Comparison of ENCODE assay signal across 11 cellular contexts in genomic region chr17:82214012-82214628, GRCh38. TPM values are rescaled to one million over a fixed set of nuclear protein-coding genes. Genes with fewer than 3 reads are reported as not detected.
A peak's percentile ranks its signal among the peaks of the same experiment; 100 is the strongest.
DNase-seq lines count a peak whose midpoint lies in the region; ATAC-seq, FAIRE-seq and TF ChIP-seq lines count a peak whose summit lies in the region.
"Had no signal": no experiment of that assay in that cellular context is flagged by ENCODE, and none has a peak within 500 bp of the region (broad histone marks: within the 10 kb centered on the region; RNA-seq: fewer than 3 reads in every experiment).

No MANE protein-coding gene starts in this region.

- no peak overlapping the region for H4K5ac ChIP-seq in mesendoderm (ENCODE audit: low read length)

- no peak overlapping the region for H4K8ac ChIP-seq in mesendoderm (ENCODE audit: low read depth, low read length)

- peak; percentile 7; the same call in 1 of the 3 replicates for ATAC-seq in K562
- no peak for ATAC-seq in heart right ventricle

- no peak overlapping the region for H2BK5ac ChIP-seq in mesendoderm (ENCODE audit: low read length)

- in situ Hi-C loops in K562 (cut with MboI) = no loop called here

- no peak overlapping the region for H2BK120ac ChIP-seq in mesendoderm (ENCODE audit: low read depth, low read length)

- H3K9ac ChIP-seq in K562 (ENCODE audit: insufficient read depth in 1 of 2, low read depth in 2 of 2, low read length in 2 of 2) (peak overlapping the region in 1 of 2 experiments; percentile 78; a peak in 1 of 4 replicates), mesendoderm (ENCODE audit: low read length) (no peak overlapping the region)

- BruUV-seq in K562 (replicated peaks; lab: Mats Ljungman, UMichigan) = no TSS peak

- H3K4me3 Mint-ChIP-seq in activated CD4-positive, alpha-beta T cell treated with anti-CD3 and anti-CD28 coated beads, Interleukin-2, amount 10 ng/mL, durations not matched to agents 24 days and 14 days = peak overlapping the region; percentile 82
- H3K4me3 Mint-ChIP-seq in HFFc6 (peak overlapping the region; percentile 59; the same call in 1 of the 2 replicates), osteocyte (ENCODE audit: unreplicated experiment) (no peak overlapping the region)

- no peak overlapping the region for H2AFZ ChIP-seq in K562 (ENCODE audit: low read depth, low read length)

- CTCF ChIA-PET in K562 (lab: Yijun Ruan, JAX; ENCODE audit: low intra/inter-chr PET ratio) = no interaction called here

- H3K4me3 ChIP-seq in K562 (no peak overlapping the region), mesendoderm (ENCODE audit: low read length) (no peak overlapping the region), heart right ventricle (no peak overlapping the region)

- H4K20me1 ChIP-seq in K562 (replicated peaks; ENCODE audit: control insufficient read depth, insufficient read depth, low read length) = no peaks in the 10 kb centered on the region

- no peaks in the 10 kb centered on the region for H3K9me1 ChIP-seq in K562 (ENCODE audit: control insufficient read depth, insufficient read depth, low read length)

- H3K27me3 Mint-ChIP-seq in activated CD4-positive, alpha-beta T cell treated with anti-CD3 and anti-CD28 coated beads, Interleukin-2, amount 10 ng/mL, durations not matched to agents 24 days and 14 days = no peaks in the 10 kb centered on the region
- H3K27me3 Mint-ChIP-seq in HFFc6 (ENCODE audit: insufficient read depth) (peaks cover 11% of the 10 kb centered on the region), osteocyte (ENCODE audit: unreplicated experiment) (no peaks in the 10 kb centered on the region)

- H3K9me3 Mint-ChIP-seq in activated CD4-positive, alpha-beta T cell treated with anti-CD3 and anti-CD28 coated beads, Interleukin-2, amount 10 ng/mL, durations not matched to agents 24 days and 14 days = no peaks in the 10 kb centered on the region
- H3K9me3 Mint-ChIP-seq in HFFc6 = no peaks in the 10 kb centered on the region
- no peaks in the 10 kb centered on the region for H3K9me3 Mint-ChIP-seq in osteocyte (ENCODE audit: unreplicated experiment)

- H3K9me3 ChIP-seq in K562 (replicated peaks; ENCODE audit: control insufficient read depth, insufficient read depth, low read depth, low read length) = no peaks in the 10 kb centered on the region
- no peaks in the 10 kb centered on the region for H3K9me3 ChIP-seq in heart right ventricle
- H3K9me3 ChIP-seq: sigmoid colon, transverse colon had no signal

- H2BK15ac ChIP-seq in mesendoderm (replicated peaks; ENCODE audit: low read depth) = no peak overlapping the region

- H3K4me2 ChIP-seq in K562 (ENCODE audit: insufficient read depth, low read length) (0 out of 2 replicates have a peak overlapping the region, but pooled peaks have one; percentile 27), mesendoderm (ENCODE audit: low read length) (no peak overlapping the region)

- H3K56ac ChIP-seq in mesendoderm (ENCODE audit: low read length) = no peak overlapping the region

- peak; percentile 63 for DNase-seq in activated CD4-positive, alpha-beta T cell treated with anti-CD3 and anti-CD28 coated beads, Interleukin-2, amount 10 ng/mL, durations not matched to agents 24 days and 14 days
- no peak for DNase-seq in activated CD4-positive, alpha-beta T cell treated with anti-CD3 and anti-CD28 coated beads for 4 hours
- DNase-seq in HFFc6 = no peak
- peak in 2 of 4 experiments; percentile 32 to 44 for DNase-seq in K562 (ENCODE audit: extremely low read depth in 1 of 4, low spot score in 3 of 4)
- no peak for DNase-seq in osteocyte (ENCODE audit: extremely low spot score, unreplicated experiment)
- no peak for DNase-seq in SKM-1 treated with dmso at 0.1 percent for 144 hours (lab: John Stamatoyannopoulos, UW; ENCODE audit: unreplicated experiment)
- DNase-seq in mesendoderm = no peak
- no peak for DNase-seq in heart right ventricle

- TF ChIP-seq CTCF in HFFc6 (IDR thresholded peaks at IDR 0.05) (no peak), K562 (IDR thresholded peaks at IDR 0.05 in 2 of 3, conservative IDR thresholded peaks at IDR 0.05 in 1 of 3; ENCODE audit: insufficient read depth in 2 of 3, low read depth in 1 of 3, low read length in 3 of 3) (0 out of 6 replicates have a peak, but pooled peaks of 1 of the 3 experiments have one; percentile 10), osteocyte (IDR thresholded peaks at IDR 0.05) (no peak), heart right ventricle (IDR thresholded peaks at IDR 0.05) (no peak)

- H3K27ac Mint-ChIP-seq in activated CD4-positive, alpha-beta T cell treated with anti-CD3 and anti-CD28 coated beads, Interleukin-2, amount 10 ng/mL, durations not matched to agents 24 days and 14 days = peak overlapping the region; percentile 83
- H3K27ac Mint-ChIP-seq in HFFc6 (peak overlapping the region; percentile 89), osteocyte (ENCODE audit: unreplicated experiment) (peak overlapping the region; percentile 63)

- H3K23ac ChIP-seq in mesendoderm (ENCODE audit: low read length) = no peak overlapping the region

- H3K4me1 ChIP-seq in K562 (replicated peaks in 1 of 2; ENCODE audit: control insufficient read depth in 2 of 2, insufficient read depth in 2 of 2, low read length in 2 of 2) = peaks cover 52 to 63% of the 10 kb centered on the region in 2 experiments
- no peaks in the 10 kb centered on the region for H3K4me1 ChIP-seq in mesendoderm (ENCODE audit: control insufficient read depth, low read depth, low read length)
- peaks cover 11 to 67% (median 32%) of the 10 kb centered on the region in 9 donors for H3K4me1 ChIP-seq in heart right ventricle

- no peaks in the 10 kb centered on the region for H3K36me3 Mint-ChIP-seq in activated CD4-positive, alpha-beta T cell treated with anti-CD3 and anti-CD28 coated beads, Interleukin-2, amount 10 ng/mL, durations not matched to agents 24 days and 14 days (ENCODE audit: low read depth)
- H3K36me3 Mint-ChIP-seq in HFFc6 (ENCODE audit: low read depth) (no peaks in the 10 kb centered on the region), osteocyte (ENCODE audit: unreplicated experiment) (no peaks in the 10 kb centered on the region)

- no peaks in the 10 kb centered on the region for H3K79me1 ChIP-seq in mesendoderm (ENCODE audit: low read length)

- H2AK5ac ChIP-seq in mesendoderm (ENCODE audit: low read length) = no peak overlapping the region

- H3K27ac ChIP-seq in K562 (ENCODE audit: extremely low read depth, low read depth, low read length) (peak overlapping the region; percentile 39; the same call in 1 of the 3 replicates), mesendoderm (ENCODE audit: low read depth, low read length) (no peak overlapping the region), heart right ventricle (peak overlapping the region in 1 of 10 donors; percentile 96)
- H3K27ac ChIP-seq: cardiac muscle cell had no signal

- WGBS in K562 (ENCODE audit: insufficient coverage, low coverage, missing lambda C conversion rate) = 83% methylated on average over 11 of the region's 11 CpGs
- WGBS in mesendoderm (ENCODE audit: extremely low coverage, insufficient coverage, low lambda C conversion rate) = no CpG with 5 or more reads among the region's 11 CpGs
- WGBS in heart right ventricle, 2 donors = 84 to 88% methylated on average over 11 of the region's 11 CpGs

- peaks cover 33% of the 10 kb centered on the region for H3K4me1 Mint-ChIP-seq in activated CD4-positive, alpha-beta T cell treated with anti-CD3 and anti-CD28 coated beads, Interleukin-2, amount 10 ng/mL, durations not matched to agents 24 days and 14 days
- H3K4me1 Mint-ChIP-seq in HFFc6 (ENCODE audit: low read depth) (peaks cover 58% of the 10 kb centered on the region), osteocyte (ENCODE audit: unreplicated experiment) (peaks cover 41% of the 10 kb centered on the region)

- no peak for TF ChIP-seq EP300 in K562 (IDR thresholded peaks at IDR 0.05; ENCODE audit: low read length)

- POLR2A ChIA-PET in K562 (lab: Yijun Ruan, JAX) = interaction anchor here (0.6 kb wide), 2 partner anchors 232 to 288 kb away, joined by 3 to 4 read pairs; no protein-coding TSS in a partner anchor

- no peak overlapping the region for H3K4ac ChIP-seq in mesendoderm (ENCODE audit: low read depth, low read length)

- TF ChIP-seq POLR2A in K562 (conservative IDR thresholded peaks at IDR 0.05) = no peak

- no peaks in the 10 kb centered on the region for H3K36me3 ChIP-seq in K562 (ENCODE audit: control insufficient read depth, insufficient read depth, low read length)
- no peaks in the 10 kb centered on the region for H3K36me3 ChIP-seq in mesendoderm (ENCODE audit: control insufficient read depth, insufficient read depth, low read length)
- no peaks in the 10 kb centered on the region for H3K36me3 ChIP-seq in heart right ventricle
- H3K36me3 ChIP-seq: cardiac muscle cell, sigmoid colon, transverse colon had no signal

- H3K79me2 ChIP-seq in K562 (ENCODE audit: control insufficient read depth, insufficient read depth, low read length) = peaks cover 26% of the 10 kb centered on the region
- H3K79me2 ChIP-seq in mesendoderm (ENCODE audit: control insufficient read depth, insufficient read depth, low read length) = no peaks in the 10 kb centered on the region

- no peak overlapping the region for H3K18ac ChIP-seq in mesendoderm (ENCODE audit: low read length)

- FAIRE-seq in K562 (lab: Jason Lieb, UNC) = no peak

- no peak for TF ChIP-seq RAD21 in K562 (CRISPR knock-in tag; conservative IDR thresholded peaks at IDR 0.05 in 1 of 2, IDR thresholded peaks at IDR 0.05 in 1 of 2)

- H3K27me3 ChIP-seq in K562 (ENCODE audit: control insufficient read depth in 2 of 2, insufficient read depth in 2 of 2, low read length in 2 of 2) (no peaks in the 10 kb centered on the region), mesendoderm (ENCODE audit: insufficient read depth, low read length, poor library complexity) (no peaks in the 10 kb centered on the region), heart right ventricle (no peaks in the 10 kb centered on the region)
- H3K27me3 ChIP-seq: cardiac muscle cell, sigmoid colon, transverse colon had no signal

- intact Hi-C loops in activated CD4-positive, alpha-beta T cell treated with anti-CD3 and anti-CD28 coated beads, Interleukin-2, amount 10 ng/mL, durations not matched to agents 24 days and 14 days (cut with micrococcal nuclease) = no loop called here
- intact Hi-C loops in K562 (cut with micrococcal nuclease) = no loop called here
- intact Hi-C loops in heart right ventricle (cut with DNase I) = no loop called here

RNA-seq across cellular contexts. Expression of gene CCDC57, which starts 1.5 kb away (rescaled TPM):
- 56.0 and 58.4 TPM in 2 replicates for total RNA-seq in activated CD4-positive, alpha-beta T cell treated with anti-CD3 and anti-CD28 coated beads, Interleukin-2, amount 10 ng/mL, durations not matched to agents 24 days and 14 days
- 10 to 100 TPM; 12.8 to 15.6 (median 13.6) TPM for total RNA-seq in HFFc6 (2021; fragmentation: NEBNext Ultra II Directional; extraction: Animal tissue kit (Norgen Biotek cat#: 25700))
- 238 and 466 TPM in 2 replicates for total RNA-seq in K562 (2011; cell fraction: chromatin; rRNA removed; ENCODE audit: low replicate concordance)
- 176 and 211 TPM in 2 replicates for total RNA-seq in K562 (2011; cell fraction: nucleolus; rRNA removed)
- 135 and 163 TPM in 2 replicates for total RNA-seq in K562 (2011; cell fraction: nucleoplasm; rRNA removed)
- total RNA-seq in K562 (2014; rRNA removed) (13.6 and 19.0 TPM in 2 replicates), K562 (2014; rRNA removed; fragmentation: Illumina TruSeq; extraction: Trizol) (10.7 TPM in 2 replicates), K562 (2015; rRNA removed; fragmentation: Illumina TruSeq; extraction: Trizol) (17.1 and 18.1 TPM in 2 replicates), K562 (2021) (33.8 and 36.0 TPM in 2 replicates), osteocyte (50.8 and 57.9 TPM in 2 replicates), heart right ventricle (10 to 100 TPM in 8 of 10 donors, 1 to 10 TPM in 2; 7.0 to 16.2 (median 10.7) TPM)
- polyA plus RNA-seq in K562 (2011; rRNA removed) (26.3 and 31.1 TPM in 2 replicates), K562 (2014; fragmentation: Illumina TruSeq; extraction: Trizol) (12.9 and 19.9 TPM in 2 replicates), K562 (2014; fragmentation: Nextera tagmentation; extraction: Ambion mirVana) (1 to 10 TPM in 1 of 2 experiments, under 1 TPM in 1; 0.83 to 1.1 TPM), K562 (2014; rRNA removed) (34.8 and 36.2 TPM in 2 replicates), heart right ventricle (10 to 100 TPM in 1 of 2 donors, 1 to 10 TPM in 1; 9.4 to 34.5 TPM)
- 15.4 and 18.8 TPM in 2 replicates for polyA plus RNA-seq in K562 (2011; cell fraction: cytosol; rRNA removed)
- 146 and 224 TPM in 2 replicates for polyA plus RNA-seq in K562 (2011; cell fraction: nucleus; rRNA removed)
- polyA plus RNA-seq in K562 (2012) = 20.1 and 38.4 TPM in 2 replicates
- polyA minus RNA-seq in K562 (2011; rRNA and poly(A)+ RNA removed) = 15.9 and 16.8 TPM in 2 replicates
- 12.2 and 13.1 TPM in 2 replicates for polyA minus RNA-seq in K562 (2011; cell fraction: cytosol; rRNA and poly(A)+ RNA removed)
- 47.4 and 49.1 TPM in 2 replicates for polyA minus RNA-seq in K562 (2011; cell fraction: nucleus; rRNA and poly(A)+ RNA removed)
- polyA plus RNA-seq in mesendoderm (2013, experiment 1 of 2) = 6.8 TPM
- polyA plus RNA-seq in mesendoderm (2013, experiment 2 of 2) = 7.4 TPM

RNA-seq across cellular contexts. Expression of gene SLC16A3, which starts 14.7 kb away (rescaled TPM):
- 162 and 171 TPM in 2 replicates for total RNA-seq in activated CD4-positive, alpha-beta T cell treated with anti-CD3 and anti-CD28 coated beads, Interleukin-2, amount 10 ng/mL, durations not matched to agents 24 days and 14 days
- total RNA-seq in HFFc6 (2021; fragmentation: NEBNext Ultra II Directional; extraction: Animal tissue kit (Norgen Biotek cat#: 25700)) = 100 to 1,000 TPM; 475 to 624 (median 523) TPM
- 2.9 and 6.6 TPM in 2 replicates for total RNA-seq in K562 (2011; cell fraction: chromatin; rRNA removed; ENCODE audit: low replicate concordance)
- 10.0 and 10.5 TPM in 2 replicates for total RNA-seq in K562 (2011; cell fraction: nucleolus; rRNA removed)
- 4.4 and 5.7 TPM in 2 replicates for total RNA-seq in K562 (2011; cell fraction: nucleoplasm; rRNA removed)
- total RNA-seq in K562 (2014; rRNA removed) (1.8 and 2.5 TPM in 2 replicates), K562 (2014; rRNA removed; fragmentation: Illumina TruSeq; extraction: Trizol) (0.11 and 0.13 TPM in 2 replicates), K562 (2015; rRNA removed; fragmentation: Illumina TruSeq; extraction: Trizol) (1.0 and 1.2 TPM in 2 replicates), K562 (2021) (2.9 and 5.4 TPM in 2 replicates), osteocyte (12.9 and 18.1 TPM in 2 replicates), heart right ventricle (10 to 100 TPM in 5 of 10 donors, 1 to 10 TPM in 5; 4.8 to 65.3 (median 10.1) TPM)
- polyA plus RNA-seq in K562 (2011; rRNA removed) (3.7 and 8.3 TPM in 2 replicates), K562 (2014; fragmentation: Illumina TruSeq; extraction: Trizol) (0.58 and 0.78 TPM in 2 replicates), K562 (2014; fragmentation: Nextera tagmentation; extraction: Ambion mirVana) (not detected), K562 (2014; rRNA removed) (0.81 and 1.9 TPM in 2 replicates), heart right ventricle (10 to 100 TPM in 1 of 2 donors, 1 to 10 TPM in 1; 8.4 to 33.6 TPM)
- 9.7 and 12.8 TPM in 2 replicates for polyA plus RNA-seq in K562 (2011; cell fraction: cytosol; rRNA removed)
- polyA plus RNA-seq in K562 (2011; cell fraction: nucleus; rRNA removed) = 9.1 and 10.2 TPM in 2 replicates
- 4.9 and 9.3 TPM in 2 replicates for polyA plus RNA-seq in K562 (2012)
- 2.9 and 3.7 TPM in 2 replicates for polyA minus RNA-seq in K562 (2011; rRNA and poly(A)+ RNA removed)
- polyA minus RNA-seq in K562 (2011; cell fraction: cytosol; rRNA and poly(A)+ RNA removed) = 7.0 and 15.5 TPM in 2 replicates
- 4.8 and 6.9 TPM in 2 replicates for polyA minus RNA-seq in K562 (2011; cell fraction: nucleus; rRNA and poly(A)+ RNA removed)
- 1.9 TPM for polyA plus RNA-seq in mesendoderm (2013, experiment 1 of 2)
- 1.6 TPM for polyA plus RNA-seq in mesendoderm (2013, experiment 2 of 2)

RNA-seq across cellular contexts. Expression of gene CSNK1D, which starts 59.4 kb away (rescaled TPM):
- 137 and 146 TPM in 2 replicates for total RNA-seq in activated CD4-positive, alpha-beta T cell treated with anti-CD3 and anti-CD28 coated beads, Interleukin-2, amount 10 ng/mL, durations not matched to agents 24 days and 14 days
- total RNA-seq in HFFc6 (2021; fragmentation: NEBNext Ultra II Directional; extraction: Animal tissue kit (Norgen Biotek cat#: 25700)) = 100 to 1,000 TPM; 116 to 128 (median 118) TPM
- total RNA-seq in K562 (2011; cell fraction: chromatin; rRNA removed; ENCODE audit: low replicate concordance) = 268 and 441 TPM in 2 replicates
- total RNA-seq in K562 (2011; cell fraction: nucleolus; rRNA removed) = 196 and 213 TPM in 2 replicates
- 179 and 187 TPM in 2 replicates for total RNA-seq in K562 (2011; cell fraction: nucleoplasm; rRNA removed)
- total RNA-seq in K562 (2014; rRNA removed) (26.1 and 39.0 TPM in 2 replicates), K562 (2014; rRNA removed; fragmentation: Illumina TruSeq; extraction: Trizol) (35.9 and 41.3 TPM in 2 replicates), K562 (2015; rRNA removed; fragmentation: Illumina TruSeq; extraction: Trizol) (35.7 and 36.6 TPM in 2 replicates), K562 (2021) (95.3 and 114 TPM in 2 replicates), osteocyte (118 and 124 TPM in 2 replicates), heart right ventricle (10 to 100 TPM; 56.8 to 72.7 (median 67.8) TPM)
- polyA plus RNA-seq in K562 (2011; rRNA removed) (82.8 and 96.8 TPM in 2 replicates), K562 (2014; fragmentation: Illumina TruSeq; extraction: Trizol) (123 and 133 TPM in 2 replicates), K562 (2014; fragmentation: Nextera tagmentation; extraction: Ambion mirVana) (1 to 10 TPM; 6.5 to 7.4 TPM), K562 (2014; rRNA removed) (81.0 and 90.3 TPM in 2 replicates), heart right ventricle (10 to 100 TPM; 54.4 to 58.1 TPM)
- polyA plus RNA-seq in K562 (2011; cell fraction: cytosol; rRNA removed) = 51.5 and 60.4 TPM in 2 replicates
- 306 and 488 TPM in 2 replicates for polyA plus RNA-seq in K562 (2011; cell fraction: nucleus; rRNA removed)
- 102 and 106 TPM in 2 replicates for polyA plus RNA-seq in K562 (2012)
- 56.2 and 74.7 TPM in 2 replicates for polyA minus RNA-seq in K562 (2011; rRNA and poly(A)+ RNA removed)
- 45.7 and 51.3 TPM in 2 replicates for polyA minus RNA-seq in K562 (2011; cell fraction: cytosol; rRNA and poly(A)+ RNA removed)
- polyA minus RNA-seq in K562 (2011; cell fraction: nucleus; rRNA and poly(A)+ RNA removed) = 71.1 and 74.9 TPM in 2 replicates
- polyA plus RNA-seq in mesendoderm (2013, experiment 1 of 2) = 76.4 TPM
- polyA plus RNA-seq in mesendoderm (2013, experiment 2 of 2) = 75.9 TPM
